In the genomic region with DNA sequence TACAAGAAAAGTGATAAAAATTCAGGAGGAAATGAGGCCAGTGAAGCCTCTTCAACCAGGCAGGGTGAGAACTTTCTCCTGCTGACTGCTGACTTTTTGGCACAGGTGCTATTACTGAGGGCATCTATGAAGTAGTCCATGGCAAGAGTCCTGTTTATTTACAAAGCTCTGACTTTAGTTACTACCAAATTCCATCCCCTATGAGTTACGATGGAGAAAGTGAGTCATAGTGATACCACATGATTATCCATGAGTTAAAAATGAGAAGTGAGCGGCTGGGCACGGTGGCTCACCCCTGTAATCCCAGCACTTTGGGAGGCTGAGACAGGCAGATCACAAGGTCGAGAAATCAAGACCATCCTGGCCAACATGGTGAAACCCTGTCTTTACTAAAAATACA, we compare ENCODE assay signal across 1 cellular context.
TF ChIP-seq lines count a peak whose summit lies in the region.

No MANE protein-coding gene starts in this region.

TF ChIP-seq in HepG2, 621 proteins besides CTCF, POLR2A, EP300 and RAD21:
- TF ChIP-seq ZNF549 (CRISPR knock-in tag; IDR thresholded peaks at IDR 0.05) (no peak), ATAD3A (CRISPR knock-in tag; IDR thresholded peaks at IDR 0.05) (no peak), IKZF4 (CRISPR knock-in tag; IDR thresholded peaks at IDR 0.05; ENCODE audit: borderline replicate concordance, low read depth, not compliant biosample characterization) (no peak), HHEX (CRISPR knock-in tag; IDR thresholded peaks at IDR 0.05) (no peak), TOE1 (CRISPR knock-in tag; IDR thresholded peaks at IDR 0.05) (no peak), KDM6A (CRISPR knock-in tag; IDR thresholded peaks at IDR 0.05; ENCODE audit: low read depth) (no peak), HNF4G (IDR thresholded peaks at IDR 0.05; ENCODE audit: borderline replicate concordance, low read depth, low read length) (no peak), HNF4G (CRISPR knock-in tag; IDR thresholded peaks at IDR 0.05; ENCODE audit: borderline replicate concordance, low read depth) (no peak), ZNF552 (CRISPR knock-in tag; IDR thresholded peaks at IDR 0.05; ENCODE audit: borderline replicate concordance) (no peak), TCF12 (IDR thresholded peaks at IDR 0.05) (no peak), TCF12 (CRISPR knock-in tag; IDR thresholded peaks at IDR 0.05) (no peak), PCBP2 (optimal IDR thresholded peaks at IDR 0.05; ENCODE audit: low read depth, low read length, poor library complexity, severe bottlenecking) (no peak), GABPA (IDR thresholded peaks at IDR 0.05; ENCODE audit: low read depth, low read length) (no peak), GABPA (CRISPR knock-in tag; IDR thresholded peaks at IDR 0.05; ENCODE audit: low read depth) (no peak), TSC22D2 (CRISPR knock-in tag; IDR thresholded peaks at IDR 0.05; ENCODE audit: borderline replicate concordance) (no peak), ZNF350 (CRISPR knock-in tag; IDR thresholded peaks at IDR 0.05; ENCODE audit: borderline replicate concordance, low read depth) (no peak), ISL2 (CRISPR knock-in tag; IDR thresholded peaks at IDR 0.05) (no peak), ZBTB7A (CRISPR knock-in tag; IDR thresholded peaks at IDR 0.05) (no peak)
- TF ChIP-seq, protein P1, sequence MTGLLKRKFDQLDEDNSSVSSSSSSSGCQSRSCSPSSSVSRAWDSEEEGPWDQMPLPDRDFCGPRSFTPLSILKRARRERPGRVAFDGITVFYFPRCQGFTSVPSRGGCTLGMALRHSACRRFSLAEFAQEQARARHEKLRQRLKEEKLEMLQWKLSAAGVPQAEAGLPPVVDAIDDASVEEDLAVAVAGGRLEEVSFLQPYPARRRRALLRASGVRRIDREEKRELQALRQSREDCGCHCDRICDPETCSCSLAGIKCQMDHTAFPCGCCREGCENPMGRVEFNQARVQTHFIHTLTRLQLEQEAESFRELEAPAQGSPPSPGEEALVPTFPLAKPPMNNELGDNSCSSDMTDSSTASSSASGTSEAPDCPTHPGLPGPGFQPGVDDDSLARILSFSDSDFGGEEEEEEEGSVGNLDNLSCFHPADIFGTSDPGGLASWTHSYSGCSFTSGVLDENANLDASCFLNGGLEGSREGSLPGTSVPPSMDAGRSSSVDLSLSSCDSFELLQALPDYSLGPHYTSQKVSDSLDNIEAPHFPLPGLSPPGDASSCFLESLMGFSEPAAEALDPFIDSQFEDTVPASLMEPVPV (CRISPR knock-in tag; IDR thresholded peaks at IDR 0.05), result no peak
- TF ChIP-seq, protein P2, sequence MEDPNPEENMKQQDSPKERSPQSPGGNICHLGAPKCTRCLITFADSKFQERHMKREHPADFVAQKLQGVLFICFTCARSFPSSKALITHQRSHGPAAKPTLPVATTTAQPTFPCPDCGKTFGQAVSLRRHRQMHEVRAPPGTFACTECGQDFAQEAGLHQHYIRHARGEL (CRISPR knock-in tag; IDR thresholded peaks at IDR 0.05), result no peak
- TF ChIP-seq, protein P3, sequence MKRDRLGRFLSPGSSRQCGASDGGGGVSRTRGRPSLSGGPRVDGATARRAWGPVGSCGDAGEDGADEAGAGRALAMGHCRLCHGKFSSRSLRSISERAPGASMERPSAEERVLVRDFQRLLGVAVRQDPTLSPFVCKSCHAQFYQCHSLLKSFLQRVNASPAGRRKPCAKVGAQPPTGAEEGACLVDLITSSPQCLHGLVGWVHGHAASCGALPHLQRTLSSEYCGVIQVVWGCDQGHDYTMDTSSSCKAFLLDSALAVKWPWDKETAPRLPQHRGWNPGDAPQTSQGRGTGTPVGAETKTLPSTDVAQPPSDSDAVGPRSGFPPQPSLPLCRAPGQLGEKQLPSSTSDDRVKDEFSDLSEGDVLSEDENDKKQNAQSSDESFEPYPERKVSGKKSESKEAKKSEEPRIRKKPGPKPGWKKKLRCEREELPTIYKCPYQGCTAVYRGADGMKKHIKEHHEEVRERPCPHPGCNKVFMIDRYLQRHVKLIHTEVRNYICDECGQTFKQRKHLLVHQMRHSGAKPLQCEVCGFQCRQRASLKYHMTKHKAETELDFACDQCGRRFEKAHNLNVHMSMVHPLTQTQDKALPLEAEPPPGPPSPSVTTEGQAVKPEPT (CRISPR knock-in tag; IDR thresholded peaks at IDR 0.05; ENCODE audit: low read depth), result no peak
